In genomic region chr1:154628122-154628405, GRCh38 we compare ENCODE assay signal across 8 cellular contexts. TPM values are rescaled to one million over a fixed set of nuclear protein-coding genes. Genes with fewer than 3 reads are reported as not detected.
A peak's percentile ranks its signal among the peaks of the same experiment; 100 is the strongest.
DNase-seq lines count a peak whose midpoint lies in the region; ATAC-seq, FAIRE-seq and TF ChIP-seq lines count a peak whose summit lies in the region.

No MANE protein-coding gene starts in this region.

- peak overlapping the region; percentile 74 to 76 for H3K4me2 ChIP-seq in H1 (ENCODE audit: insufficient read depth in 1 of 2, low read depth in 2 of 2, low read length in 2 of 2)

- peak overlapping the region; percentile 41; the same call in 1 of the 2 replicates for H2BK5ac ChIP-seq in H1 (ENCODE audit: low read depth, low read length)

- no peak overlapping the region for H2BK120ac ChIP-seq in H1 (replicated peaks; ENCODE audit: low read depth, low read length)

- no peak overlapping the region; the same call in 1 of the 2 replicates for H3K18ac ChIP-seq in H1 (ENCODE audit: extremely low read depth, low read length)

- TF ChIP-seq POLR2A in NB4 (IDR thresholded peaks at IDR 0.05; ENCODE audit: extremely low read depth, insufficient read length) (no peak), H1 (IDR thresholded peaks at IDR 0.05; ENCODE audit: control extremely low read depth in 1 of 2, low read depth in 2 of 2, low read length in 2 of 2) (no peak; a peak in 1 of 3 replicates)

- H3K14ac ChIP-seq in H1 (ENCODE audit: insufficient read length): no peak overlapping the region

- peak overlapping the region; percentile 100 for H2AFZ ChIP-seq in H1 (ENCODE audit: low read length)

- peaks cover 17% of the 10 kb centered on the region for H3K9me3 Mint-ChIP-seq in nephron

- FAIRE-seq in H1 (lab: Jason Lieb, UNC) (no peak), RCC 7860 (lab: Jason Lieb, UNC) (no peak)

- no peak overlapping the region for H2BK20ac ChIP-seq in H1 (ENCODE audit: low read length)

- H3K56ac ChIP-seq in H1 (replicated peaks; ENCODE audit: insufficient read length, low read depth, low read length): peak overlapping the region; percentile 77

- H4K5ac ChIP-seq in H1 (ENCODE audit: insufficient read length, low read depth, low read length): peak overlapping the region; percentile 98

- peak overlapping the region; percentile 96 to 99 (median 97) for H3K27ac Mint-ChIP-seq in nephron

- H4K91ac ChIP-seq in H1 (replicated peaks; ENCODE audit: insufficient read length, low read length): no peak overlapping the region

- POLR2A ChIA-PET in H1 (lab: Charles Lee; ENCODE audit: partially characterized antibody): interaction anchor here (1.2 to 9.6 kb wide), 3 partner anchors 12 to 33 kb away, joined by 4 to 111 read pairs (median 9); partner anchors contain the start of gene ADAR

- peaks cover 27 to 46% of the 10 kb centered on the region in 2 experiments for H3K79me2 ChIP-seq in H1 (ENCODE audit: control insufficient read depth in 1 of 2, insufficient read depth in 2 of 2, low read length in 2 of 2)

- H3K36me3 Mint-ChIP-seq in nephron (ENCODE audit: low read depth): peaks cover 13% of the 10 kb centered on the region

- TF ChIP-seq CTCF in NB4 (IDR thresholded peaks at IDR 0.05; ENCODE audit: low read depth, low read length): no peak
- no peak for TF ChIP-seq CTCF in H1 (IDR thresholded peaks at IDR 0.05; ENCODE audit: control extremely low read depth in 1 of 3, insufficient read depth in 1 of 3, low read depth in 1 of 3, low read length in 3 of 3)
- TF ChIP-seq CTCF in nephron (IDR thresholded peaks at IDR 0.05; ENCODE audit: unreplicated experiment in 3 of 3): no peak

- CTCF ChIA-PET in H1 (lab: Charles Lee; ENCODE audit: partially characterized antibody): interaction anchor here (1.0 kb wide), 1 partner anchor 42 kb away, joined by 3 read pairs; no protein-coding TSS in a partner anchor

- peaks cover 9% of the 10 kb centered on the region for H3K23me2 ChIP-seq in H1 (ENCODE audit: low read depth, low read length)

- peak overlapping the region; percentile 94 for H3K27ac ChIP-seq in H1 (ENCODE audit: low read depth, low read length)

- H3K4me3 ChIP-seq in NB4 (ENCODE audit: low read depth, low read length): peak overlapping the region; percentile 79
- H3K4me3 ChIP-seq in H1 (ENCODE audit: extremely low read depth in 1 of 4, insufficient read depth in 2 of 4, low read depth in 3 of 4, low read length in 4 of 4): peak overlapping the region in 3 of 4 experiments; percentile 66 to 93 (median 90); a peak in 5 of 8 replicates

- peaks cover 3 to 8% of the 10 kb centered on the region in 2 experiments for H4K20me1 ChIP-seq in H1 (replicated peaks in 1 of 2; ENCODE audit: control insufficient read depth in 1 of 2, insufficient read depth in 2 of 2, low read length in 2 of 2)

- TF ChIP-seq RAD21 in H1 (IDR thresholded peaks at IDR 0.05 in 1 of 2, conservative IDR thresholded peaks at IDR 0.05 in 1 of 2; ENCODE audit: low read depth in 2 of 2, low read length in 2 of 2): no peak

- H2AK5ac ChIP-seq in H1 (ENCODE audit: low read depth, low read length): no peak overlapping the region

- peaks cover 0 to 6% of the 10 kb centered on the region in 2 experiments; a peak in 1 of 4 replicates for H3K9me3 ChIP-seq in H1 (ENCODE audit: insufficient read depth in 2 of 2, low read depth in 1 of 2, low read length in 1 of 2)

- no peak overlapping the region for H3K4ac ChIP-seq in H1 (replicated peaks; ENCODE audit: insufficient read length, low read depth, low read length)

- DNase-seq in NB4 (ENCODE audit: low read depth) (no peak), H1 (ENCODE audit: low read depth in 1 of 2, low spot score in 2 of 2) (no peak), dedifferentiated amniotic fluid mesenchymal stem cell (ENCODE audit: extremely low spot score) (no peak), NCI-H748 treated with DMSO at 0.1 percent for 48 hours (lab: John Stamatoyannopoulos, UW) (no peak), RCC 7860 (ENCODE audit: low spot score) (no peak), AG08395 (ENCODE audit: low spot score) (no peak)

- H3K4me1 Mint-ChIP-seq in nephron: peaks cover 29% of the 10 kb centered on the region

- H2BK15ac ChIP-seq in H1 (ENCODE audit: low read length): no peak overlapping the region

- no peak for TF ChIP-seq EP300 in H1 (IDR thresholded peaks at IDR 0.05; ENCODE audit: borderline replicate concordance in 1 of 2, low read depth in 2 of 2, low read length in 2 of 2)

- peak overlapping the region; percentile 62 to 89 (median 82) for H3K9ac ChIP-seq in H1 (replicated peaks in 1 of 4; ENCODE audit: extremely low read depth in 1 of 4, low read depth in 3 of 4, low read length in 3 of 4)

- 45% methylated on average over 5 of the region's 5 CpGs; no CpG with 5 or more reads in 1 of the 2 experiments for WGBS in H1 (ENCODE audit: extremely low coverage in 1 of 2, insufficient coverage in 1 of 2, insufficient read length in 1 of 2, insufficient replicate concordance in 2 of 2, low coverage in 1 of 2, low lambda C conversion rate in 2 of 2, missing lambda C conversion rate in 1 of 2), 2 experiments

- no peaks in the 10 kb centered on the region for H3K27me3 ChIP-seq in H1 (replicated peaks in 1 of 4; ENCODE audit: control insufficient read depth in 3 of 4, extremely low read depth in 1 of 4, insufficient read depth in 3 of 4, low read length in 3 of 4)

- no peak overlapping the region for H4K8ac ChIP-seq in H1 (ENCODE audit: extremely low read depth, insufficient read depth, low read length)

- peak overlapping the region; percentile 93 to 95 (median 94) for H3K4me3 Mint-ChIP-seq in nephron

- H3K36me3 ChIP-seq in H1 (ENCODE audit: control insufficient read depth in 2 of 4, insufficient read depth in 4 of 4, low read length in 3 of 4): peaks cover 0 to 4% (median 0%) of the 10 kb centered on the region in 4 experiments; a peak in 1 of 8 replicates

- peaks cover 0 to 5% (median 1%) of the 10 kb centered on the region in 4 experiments; a peak in 2 of 7 replicates for H3K4me1 ChIP-seq in H1 (replicated peaks in 1 of 4; ENCODE audit: control insufficient read depth in 3 of 4, insufficient read depth in 4 of 4, low read length in 3 of 4)

- no peak overlapping the region for H3K23ac ChIP-seq in H1 (ENCODE audit: insufficient read length)

- ATAC-seq in GM18502 (IDR thresholded peaks at IDR 0.05; ENCODE audit: poor library complexity, unreplicated experiment): peak; percentile 24

- peaks cover 12% of the 10 kb centered on the region for H3K27me3 Mint-ChIP-seq in nephron (ENCODE audit: low read depth)

- no peak overlapping the region; the same call in 1 of the 2 replicates for H2BK12ac ChIP-seq in H1 (ENCODE audit: low read depth, low read length)

- peaks cover 14% of the 10 kb centered on the region for H3K79me1 ChIP-seq in H1 (ENCODE audit: low read depth, low read length)

TF ChIP-seq in H1, 55 proteins besides CTCF, POLR2A, EP300 and RAD21 (continues in another document):
- no peak for TF ChIP-seq SIX5 (IDR thresholded peaks at IDR 0.05; ENCODE audit: low read depth, low read length)
- TF ChIP-seq RNF2 (IDR thresholded peaks at IDR 0.05; ENCODE audit: borderline replicate concordance, low read depth, low read length, missing control alignments, poor library complexity, severe bottlenecking): no peak
- TF ChIP-seq TCF12 (IDR thresholded peaks at IDR 0.05; ENCODE audit: low read depth, low read length): no peak
- TF ChIP-seq PHF8 (conservative IDR thresholded peaks at IDR 0.05; ENCODE audit: low read depth, low read length): no peak
- no peak; the same call in 1 of the 2 replicates for TF ChIP-seq TAF1 (IDR thresholded peaks at IDR 0.05; ENCODE audit: low read depth, low read length)
- TF ChIP-seq USF2 (IDR thresholded peaks at IDR 0.05; ENCODE audit: low read length): no peak
- TF ChIP-seq JUN (IDR thresholded peaks at IDR 0.05; ENCODE audit: low read depth, low read length): no peak
- no peak for TF ChIP-seq SUZ12 (IDR thresholded peaks at IDR 0.05; ENCODE audit: low read length)
- TF ChIP-seq EZH2 (IDR thresholded peaks at IDR 0.05; ENCODE audit: low read depth, low read length, severe bottlenecking): no peak
- TF ChIP-seq RBBP5 (IDR thresholded peaks at IDR 0.05; ENCODE audit: borderline replicate concordance, low read depth, low read length): no peak
- TF ChIP-seq CTBP2 (IDR thresholded peaks at IDR 0.05; ENCODE audit: borderline replicate concordance, insufficient read depth, insufficient read length, low read length): no peak
- TF ChIP-seq E2F6 (IDR thresholded peaks at IDR 0.05): no peak
- no peak for TF ChIP-seq CBX8 (IDR thresholded peaks at IDR 0.05; ENCODE audit: borderline replicate concordance, low read depth, low read length)
- TF ChIP-seq NANOG (IDR thresholded peaks at IDR 0.05; ENCODE audit: insufficient read depth, low read depth, low read length, poor library complexity, severe bottlenecking): no peak
- no peak for TF ChIP-seq KDM5A (IDR thresholded peaks at IDR 0.05; ENCODE audit: low read length)
- no peak for TF ChIP-seq HDAC2 (IDR thresholded peaks at IDR 0.05; ENCODE audit: borderline replicate concordance in 1 of 2, low read depth in 2 of 2, low read length in 2 of 2)
- TF ChIP-seq SP4 (IDR thresholded peaks at IDR 0.05; ENCODE audit: low read length): no peak
- no peak for TF ChIP-seq EGR1 (IDR thresholded peaks at IDR 0.05; ENCODE audit: borderline replicate concordance, low read depth, low read length)

RNA-seq across cellular contexts. Expression of gene ADAR, which starts 20.1 kb away (rescaled TPM):
- total RNA-seq in H1 (2021; fragmentation: NEBNext Ultra II Directional; extraction: Animal tissue kit (Norgen Biotek cat#: 25700)): 235 and 242 TPM in 2 replicates
- polyA plus RNA-seq in H1 (2011; rRNA removed): 104 and 125 TPM in 2 replicates
- 130 TPM for polyA plus RNA-seq in H1 (2011; cell fraction: cytosol; rRNA removed)
- 201 TPM for polyA plus RNA-seq in H1 (2011; cell fraction: nucleus; rRNA removed)
- 117 to 140 TPM (median 138 TPM) in 4 replicates for polyA plus RNA-seq in H1 (2012, experiment 1 of 2)
- 25.3 TPM for polyA plus RNA-seq in H1 (2012, experiment 2 of 2)
- 106 TPM for polyA plus RNA-seq in H1 (2013, experiment 1 of 2)
- polyA plus RNA-seq in H1 (2013, experiment 2 of 2): 110 TPM
- polyA minus RNA-seq in H1 (2011; rRNA and poly(A)+ RNA removed): 406 and 507 TPM in 2 replicates
- 153 TPM for polyA minus RNA-seq in H1 (2011; cell fraction: cytosol; rRNA and poly(A)+ RNA removed)
- 195 TPM for polyA minus RNA-seq in H1 (2011; cell fraction: nucleus; rRNA and poly(A)+ RNA removed)
